1 cellular context compared by ENCODE assay signal in the genomic region with DNA sequence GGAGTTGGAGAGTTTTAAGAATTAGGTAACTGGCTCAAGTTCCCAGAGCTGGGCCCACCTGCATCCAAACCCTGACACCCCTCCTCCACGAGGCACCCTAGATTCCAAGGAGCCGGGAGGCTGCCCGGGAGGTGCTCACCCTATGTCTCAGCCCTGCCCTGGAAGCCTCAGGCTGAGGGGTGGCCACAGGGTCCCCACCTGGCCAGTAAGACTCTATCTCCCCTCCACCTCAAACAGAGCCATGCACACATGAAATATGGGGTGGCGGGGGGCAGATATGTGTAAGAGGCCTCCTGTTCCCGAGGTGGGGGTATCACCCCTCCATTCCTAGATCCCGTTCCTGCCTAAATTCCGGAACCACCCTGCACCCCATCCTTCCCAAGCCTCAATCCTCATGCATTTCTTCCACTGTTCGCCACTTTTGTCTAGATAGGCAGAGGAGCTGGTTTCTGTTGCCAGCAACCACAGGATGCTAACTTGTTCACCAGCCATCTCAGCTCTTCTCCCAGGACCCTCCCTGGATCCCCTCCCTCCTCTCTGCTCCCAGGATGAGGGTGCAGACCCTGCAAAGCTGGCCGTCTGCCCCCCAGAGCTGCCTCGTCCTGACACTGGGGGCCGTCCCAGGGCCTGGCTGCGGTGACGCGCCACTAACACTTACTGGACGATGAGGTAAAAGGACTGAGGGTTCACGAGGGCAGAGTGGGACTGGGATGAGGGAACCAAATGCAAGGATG.
TF ChIP-seq lines count a peak whose summit lies in the region.

No MANE protein-coding gene starts in this region.

TF ChIP-seq in H1, 55 proteins besides CTCF, POLR2A, EP300 and RAD21 (continued from another document):
- TF ChIP-seq, protein P1, sequence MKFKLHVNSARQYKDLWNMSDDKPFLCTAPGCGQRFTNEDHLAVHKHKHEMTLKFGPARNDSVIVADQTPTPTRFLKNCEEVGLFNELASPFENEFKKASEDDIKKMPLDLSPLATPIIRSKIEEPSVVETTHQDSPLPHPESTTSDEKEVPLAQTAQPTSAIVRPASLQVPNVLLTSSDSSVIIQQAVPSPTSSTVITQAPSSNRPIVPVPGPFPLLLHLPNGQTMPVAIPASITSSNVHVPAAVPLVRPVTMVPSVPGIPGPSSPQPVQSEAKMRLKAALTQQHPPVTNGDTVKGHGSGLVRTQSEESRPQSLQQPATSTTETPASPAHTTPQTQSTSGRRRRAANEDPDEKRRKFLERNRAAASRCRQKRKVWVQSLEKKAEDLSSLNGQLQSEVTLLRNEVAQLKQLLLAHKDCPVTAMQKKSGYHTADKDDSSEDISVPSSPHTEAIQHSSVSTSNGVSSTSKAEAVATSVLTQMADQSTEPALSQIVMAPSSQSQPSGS (IDR thresholded peaks at IDR 0.05; ENCODE audit: low read length) = no peak
- no peak for TF ChIP-seq JUN (IDR thresholded peaks at IDR 0.05; ENCODE audit: low read depth, low read length)
- no peak for TF ChIP-seq SIRT6 (IDR thresholded peaks at IDR 0.05; ENCODE audit: low read length)
- TF ChIP-seq, protein P2, sequence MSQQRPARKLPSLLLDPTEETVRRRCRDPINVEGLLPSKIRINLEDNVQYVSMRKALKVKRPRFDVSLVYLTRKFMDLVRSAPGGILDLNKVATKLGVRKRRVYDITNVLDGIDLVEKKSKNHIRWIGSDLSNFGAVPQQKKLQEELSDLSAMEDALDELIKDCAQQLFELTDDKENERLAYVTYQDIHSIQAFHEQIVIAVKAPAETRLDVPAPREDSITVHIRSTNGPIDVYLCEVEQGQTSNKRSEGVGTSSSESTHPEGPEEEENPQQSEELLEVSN (IDR thresholded peaks at IDR 0.05) = no peak
- TF ChIP-seq CTBP2 (IDR thresholded peaks at IDR 0.05; ENCODE audit: borderline replicate concordance, insufficient read depth, insufficient read length, low read length) = no peak
- no peak for TF ChIP-seq TAF7 (optimal IDR thresholded peaks at IDR 0.05; ENCODE audit: borderline replicate concordance, low read depth, low read length)
- TF ChIP-seq TBP (IDR thresholded peaks at IDR 0.05; ENCODE audit: low read depth, low read length) = no peak
- TF ChIP-seq RFX5 (IDR thresholded peaks at IDR 0.05; ENCODE audit: borderline replicate concordance, low read depth, low read length) = no peak
- TF ChIP-seq, protein P3, sequence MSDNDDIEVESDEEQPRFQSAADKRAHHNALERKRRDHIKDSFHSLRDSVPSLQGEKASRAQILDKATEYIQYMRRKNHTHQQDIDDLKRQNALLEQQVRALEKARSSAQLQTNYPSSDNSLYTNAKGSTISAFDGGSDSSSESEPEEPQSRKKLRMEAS (IDR thresholded peaks at IDR 0.05) = no peak
- TF ChIP-seq CBX5 (IDR thresholded peaks at IDR 0.05; ENCODE audit: low read depth, low read length) = no peak
- no peak for TF ChIP-seq BACH1 (IDR thresholded peaks at IDR 0.05; ENCODE audit: low read length)
- no peak for TF ChIP-seq SP1 (IDR thresholded peaks at IDR 0.05; ENCODE audit: low read depth, low read length)
- TF ChIP-seq TAF1 (IDR thresholded peaks at IDR 0.05; ENCODE audit: low read depth, low read length) = no peak
- no peak for TF ChIP-seq JUND (IDR thresholded peaks at IDR 0.05; ENCODE audit: low read length)
- TF ChIP-seq TEAD4 (IDR thresholded peaks at IDR 0.05; ENCODE audit: low read depth, low read length) = no peak
- TF ChIP-seq TCF12 (IDR thresholded peaks at IDR 0.05; ENCODE audit: low read depth, low read length) = no peak
